11 cellular contexts compared by ENCODE assay signal in the genomic region with DNA sequence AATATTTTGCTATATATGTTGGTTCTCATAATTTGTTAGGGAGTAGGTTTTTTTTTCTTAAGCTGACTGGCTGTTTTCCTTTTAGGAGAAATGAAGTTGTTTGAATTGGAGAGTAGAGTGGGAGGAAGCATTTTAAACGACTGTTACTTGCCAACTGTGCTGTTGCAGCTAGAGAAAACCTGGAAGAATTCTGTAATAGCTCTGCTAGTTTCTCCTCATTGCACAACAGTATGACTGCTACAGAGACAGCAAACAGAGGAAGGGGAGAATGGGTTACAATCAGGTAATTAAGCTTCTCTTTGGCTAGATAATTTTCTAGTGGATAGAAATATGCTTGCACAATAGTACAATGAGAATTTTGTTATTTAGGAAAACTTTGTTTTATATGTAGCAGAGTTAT.
DNase-seq lines count a peak whose midpoint lies in the region; ATAC-seq lines count a peak whose summit lies in the region.
"Had no signal": no experiment of that assay in that cellular context is flagged by ENCODE, and none has a peak within 500 bp of the region (broad histone marks: within the 10 kb centered on the region; RNA-seq: fewer than 3 reads in every experiment).

No MANE protein-coding gene starts in this region.

- ATAC-seq in sciatic nerve (peak; percentile 92), GM19397 (IDR thresholded peaks at IDR 0.05; ENCODE audit: unreplicated experiment) (no peak), HG02981 (IDR thresholded peaks at IDR 0.05; ENCODE audit: unreplicated experiment) (no peak), GM18520 (IDR thresholded peaks at IDR 0.05; ENCODE audit: unreplicated experiment) (no peak), GM21619 (IDR thresholded peaks at IDR 0.05; ENCODE audit: unreplicated experiment) (no peak)
- ATAC-seq: naive thymus-derived CD4-positive, alpha-beta T cell had no signal

- intact Hi-C loops in sciatic nerve (cut with DNase I): no loop called here

- peak; percentile 18 for DNase-seq in LHCN-M2 (ENCODE audit: low read depth)
- peak; percentile 78 for DNase-seq in SKM-1 treated with dmso at 0.1 percent for 144 hours (lab: John Stamatoyannopoulos, UW; ENCODE audit: unreplicated experiment)
- DNase-seq in globus pallidus (ENCODE audit: low spot score): peak; percentile 20
- no peak for DNase-seq in sciatic nerve (ENCODE audit: low spot score)
- DNase-seq: islet precursor cell; naive thymus-derived CD4-positive, alpha-beta T cell; NCI-H524 had no signal
